In the genomic region with DNA sequence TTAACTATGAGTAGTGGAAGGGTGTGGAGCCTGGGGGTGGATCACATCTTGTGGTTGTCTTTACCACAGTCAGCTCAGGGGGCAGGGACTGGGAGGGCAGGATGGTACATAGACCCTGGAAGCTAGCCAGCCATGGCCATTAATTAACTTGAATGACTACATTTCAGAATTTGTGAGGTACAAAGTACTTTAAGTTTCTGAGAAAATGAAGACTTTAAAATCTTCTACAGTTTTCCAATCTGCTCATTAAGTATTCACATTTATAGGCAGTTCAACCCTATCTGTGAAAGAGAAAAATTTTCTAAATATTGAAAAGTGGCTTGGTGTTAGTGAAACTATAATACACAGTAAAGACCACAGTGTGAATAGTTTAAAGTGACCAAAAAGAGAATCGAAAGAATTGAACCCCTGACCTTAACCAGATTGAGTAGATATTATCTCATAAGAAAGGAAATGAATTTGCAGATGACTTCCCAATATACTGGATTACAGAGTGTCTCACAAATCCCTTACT, we compare ENCODE assay signal across 11 cellular contexts.
DNase-seq lines count a peak whose midpoint lies in the region; ATAC-seq and TF ChIP-seq lines count a peak whose summit lies in the region.
"Had no signal": no experiment of that assay in that cellular context is flagged by ENCODE, and none has a peak within 500 bp of the region (broad histone marks: within the 10 kb centered on the region; RNA-seq: fewer than 3 reads in every experiment).

No MANE protein-coding gene starts in this region.

- no peak for TF ChIP-seq CTCF in left ventricle myocardium inferior (IDR thresholded peaks at IDR 0.05; ENCODE audit: borderline replicate concordance)
- TF ChIP-seq CTCF in RWPE1 (conservative IDR thresholded peaks at IDR 0.05; ENCODE audit: low read depth), result no peak

- POLR2A ChIA-PET in RWPE1 (lab: Yijun Ruan, JAX; ENCODE audit: low non-redundant PET), result no interaction called here

- DNase-seq in Right ventricle myocardium inferior (ENCODE audit: missing footprints) (peak; percentile 37), left ventricle myocardium inferior (no peak), RWPE1 (ENCODE audit: low spot score) (peak; percentile 5), SHP77 treated with DMSO at 0.1 percent for 48 hours (lab: John Stamatoyannopoulos, UW) (no peak), HPDE6-E6E7 (ENCODE audit: extremely low spot score) (no peak), cerebellar cortex (ENCODE audit: low spot score) (no peak)
- DNase-seq: esophagus squamous epithelium, naive B cell had no signal

- no peaks in the 10 kb centered on the region for H3K4me1 ChIP-seq in left ventricle myocardium inferior
- H3K4me1 ChIP-seq: A549, esophagus squamous epithelium had no signal

- no peaks in the 10 kb centered on the region for H3K36me3 ChIP-seq in left ventricle myocardium inferior
- H3K36me3 ChIP-seq: esophagus squamous epithelium had no signal

- no peak overlapping the region for H3K27ac ChIP-seq in left ventricle myocardium inferior (replicated peaks)
- no peak overlapping the region for H3K27ac ChIP-seq in RWPE1
- H3K27ac ChIP-seq: A549, esophagus squamous epithelium had no signal

- no peaks in the 10 kb centered on the region for H3K9me3 ChIP-seq in left ventricle myocardium inferior (replicated peaks)
- H3K9me3 ChIP-seq: A549, esophagus squamous epithelium had no signal

- H3K4me3 ChIP-seq in left ventricle myocardium inferior, result no peak overlapping the region
- H3K4me3 ChIP-seq: A549, esophagus squamous epithelium had no signal

- ATAC-seq in Right ventricle myocardium inferior (no peak), HG03039 (IDR thresholded peaks at IDR 0.05; ENCODE audit: unreplicated experiment) (peak; percentile 79), SK-N-SH treated with all-trans-retinoic acid at 6 μM for 48 hours (no peak)
- ATAC-seq: A549 had no signal

- H3K27me3 ChIP-seq in left ventricle myocardium inferior (ENCODE audit: low read depth), result no peaks in the 10 kb centered on the region
- H3K27me3 ChIP-seq: esophagus squamous epithelium had no signal

- CTCF ChIA-PET in RWPE1 (lab: Yijun Ruan, JAX), result interaction anchor here (0.6 kb wide), 1 partner anchor 353 kb away, joined by 3 read pairs; no protein-coding TSS in a partner anchor

- intact Hi-C loops in Right ventricle myocardium inferior (cut with DNase I), result no loop called here
- intact Hi-C loops in left ventricle myocardium inferior (cut with micrococcal nuclease), result no loop called here

TF ChIP-seq in SK-N-SH treated with all-trans-retinoic acid at 6 μM for 48 hours, 23 proteins besides CTCF, POLR2A, EP300 and RAD21:
- TF ChIP-seq, protein P1, sequence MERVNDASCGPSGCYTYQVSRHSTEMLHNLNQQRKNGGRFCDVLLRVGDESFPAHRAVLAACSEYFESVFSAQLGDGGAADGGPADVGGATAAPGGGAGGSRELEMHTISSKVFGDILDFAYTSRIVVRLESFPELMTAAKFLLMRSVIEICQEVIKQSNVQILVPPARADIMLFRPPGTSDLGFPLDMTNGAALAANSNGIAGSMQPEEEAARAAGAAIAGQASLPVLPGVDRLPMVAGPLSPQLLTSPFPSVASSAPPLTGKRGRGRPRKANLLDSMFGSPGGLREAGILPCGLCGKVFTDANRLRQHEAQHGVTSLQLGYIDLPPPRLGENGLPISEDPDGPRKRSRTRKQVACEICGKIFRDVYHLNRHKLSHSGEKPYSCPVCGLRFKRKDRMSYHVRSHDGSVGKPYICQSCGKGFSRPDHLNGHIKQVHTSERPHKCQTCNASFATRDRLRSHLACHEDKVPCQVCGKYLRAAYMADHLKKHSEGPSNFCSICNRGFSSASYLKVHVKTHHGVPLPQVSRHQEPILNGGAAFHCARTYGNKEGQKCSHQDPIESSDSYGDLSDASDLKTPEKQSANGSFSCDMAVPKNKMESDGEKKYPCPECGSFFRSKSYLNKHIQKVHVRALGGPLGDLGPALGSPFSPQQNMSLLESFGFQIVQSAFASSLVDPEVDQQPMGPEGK (CRISPR knock-in tag; IDR thresholded peaks at IDR 0.05; ENCODE audit: borderline replicate concordance), result no peak
- TF ChIP-seq, protein P2, sequence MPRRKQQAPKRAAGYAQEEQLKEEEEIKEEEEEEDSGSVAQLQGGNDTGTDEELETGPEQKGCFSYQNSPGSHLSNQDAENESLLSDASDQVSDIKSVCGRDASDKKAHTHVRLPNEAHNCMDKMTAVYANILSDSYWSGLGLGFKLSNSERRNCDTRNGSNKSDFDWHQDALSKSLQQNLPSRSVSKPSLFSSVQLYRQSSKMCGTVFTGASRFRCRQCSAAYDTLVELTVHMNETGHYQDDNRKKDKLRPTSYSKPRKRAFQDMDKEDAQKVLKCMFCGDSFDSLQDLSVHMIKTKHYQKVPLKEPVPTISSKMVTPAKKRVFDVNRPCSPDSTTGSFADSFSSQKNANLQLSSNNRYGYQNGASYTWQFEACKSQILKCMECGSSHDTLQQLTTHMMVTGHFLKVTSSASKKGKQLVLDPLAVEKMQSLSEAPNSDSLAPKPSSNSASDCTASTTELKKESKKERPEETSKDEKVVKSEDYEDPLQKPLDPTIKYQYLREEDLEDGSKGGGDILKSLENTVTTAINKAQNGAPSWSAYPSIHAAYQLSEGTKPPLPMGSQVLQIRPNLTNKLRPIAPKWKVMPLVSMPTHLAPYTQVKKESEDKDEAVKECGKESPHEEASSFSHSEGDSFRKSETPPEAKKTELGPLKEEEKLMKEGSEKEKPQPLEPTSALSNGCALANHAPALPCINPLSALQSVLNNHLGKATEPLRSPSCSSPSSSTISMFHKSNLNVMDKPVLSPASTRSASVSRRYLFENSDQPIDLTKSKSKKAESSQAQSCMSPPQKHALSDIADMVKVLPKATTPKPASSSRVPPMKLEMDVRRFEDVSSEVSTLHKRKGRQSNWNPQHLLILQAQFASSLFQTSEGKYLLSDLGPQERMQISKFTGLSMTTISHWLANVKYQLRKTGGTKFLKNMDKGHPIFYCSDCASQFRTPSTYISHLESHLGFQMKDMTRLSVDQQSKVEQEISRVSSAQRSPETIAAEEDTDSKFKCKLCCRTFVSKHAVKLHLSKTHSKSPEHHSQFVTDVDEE (CRISPR knock-in tag; IDR thresholded peaks at IDR 0.05), result no peak
- TF ChIP-seq PPARA (CRISPR knock-in tag; IDR thresholded peaks at IDR 0.05; ENCODE audit: borderline replicate concordance), result no peak
- TF ChIP-seq OSR1 (CRISPR knock-in tag; IDR thresholded peaks at IDR 0.05), result no peak
- no peak for TF ChIP-seq ISL1 (CRISPR knock-in tag; IDR thresholded peaks at IDR 0.05)
- TF ChIP-seq GLIS3 (CRISPR knock-in tag; IDR thresholded peaks at IDR 0.05), result no peak
- TF ChIP-seq ARNTL (CRISPR knock-in tag; IDR thresholded peaks at IDR 0.05; ENCODE audit: borderline replicate concordance, low read depth), result no peak
- no peak for TF ChIP-seq CSDC2 (CRISPR knock-in tag; IDR thresholded peaks at IDR 0.05)
- no peak for TF ChIP-seq ZNF70 (CRISPR knock-in tag; IDR thresholded peaks at IDR 0.05)
- TF ChIP-seq, protein P3, sequence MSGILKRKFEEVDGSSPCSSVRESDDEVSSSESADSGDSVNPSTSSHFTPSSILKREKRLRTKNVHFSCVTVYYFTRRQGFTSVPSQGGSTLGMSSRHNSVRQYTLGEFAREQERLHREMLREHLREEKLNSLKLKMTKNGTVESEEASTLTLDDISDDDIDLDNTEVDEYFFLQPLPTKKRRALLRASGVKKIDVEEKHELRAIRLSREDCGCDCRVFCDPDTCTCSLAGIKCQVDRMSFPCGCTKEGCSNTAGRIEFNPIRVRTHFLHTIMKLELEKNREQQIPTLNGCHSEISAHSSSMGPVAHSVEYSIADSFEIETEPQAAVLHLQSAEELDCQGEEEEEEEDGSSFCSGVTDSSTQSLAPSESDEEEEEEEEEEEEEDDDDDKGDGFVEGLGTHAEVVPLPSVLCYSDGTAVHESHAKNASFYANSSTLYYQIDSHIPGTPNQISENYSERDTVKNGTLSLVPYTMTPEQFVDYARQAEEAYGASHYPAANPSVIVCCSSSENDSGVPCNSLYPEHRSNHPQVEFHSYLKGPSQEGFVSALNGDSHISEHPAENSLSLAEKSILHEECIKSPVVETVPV (CRISPR knock-in tag; IDR thresholded peaks at IDR 0.05), result no peak

Comparison
In these comparisons a context has a peak if more than half of its experiments do, and no peak if none do; other contexts are left out.
1. DNase-seq: peak in Right ventricle myocardium inferior (single experiment) and RWPE1 (single experiment); none in left ventricle myocardium inferior (single experiment), SHP77 treated with DMSO at 0.1 percent for 48 hours (single experiment), HPDE6-E6E7 (single experiment) and cerebellar cortex (single experiment).